1 cellular context compared by ENCODE assay signal in the genomic region with DNA sequence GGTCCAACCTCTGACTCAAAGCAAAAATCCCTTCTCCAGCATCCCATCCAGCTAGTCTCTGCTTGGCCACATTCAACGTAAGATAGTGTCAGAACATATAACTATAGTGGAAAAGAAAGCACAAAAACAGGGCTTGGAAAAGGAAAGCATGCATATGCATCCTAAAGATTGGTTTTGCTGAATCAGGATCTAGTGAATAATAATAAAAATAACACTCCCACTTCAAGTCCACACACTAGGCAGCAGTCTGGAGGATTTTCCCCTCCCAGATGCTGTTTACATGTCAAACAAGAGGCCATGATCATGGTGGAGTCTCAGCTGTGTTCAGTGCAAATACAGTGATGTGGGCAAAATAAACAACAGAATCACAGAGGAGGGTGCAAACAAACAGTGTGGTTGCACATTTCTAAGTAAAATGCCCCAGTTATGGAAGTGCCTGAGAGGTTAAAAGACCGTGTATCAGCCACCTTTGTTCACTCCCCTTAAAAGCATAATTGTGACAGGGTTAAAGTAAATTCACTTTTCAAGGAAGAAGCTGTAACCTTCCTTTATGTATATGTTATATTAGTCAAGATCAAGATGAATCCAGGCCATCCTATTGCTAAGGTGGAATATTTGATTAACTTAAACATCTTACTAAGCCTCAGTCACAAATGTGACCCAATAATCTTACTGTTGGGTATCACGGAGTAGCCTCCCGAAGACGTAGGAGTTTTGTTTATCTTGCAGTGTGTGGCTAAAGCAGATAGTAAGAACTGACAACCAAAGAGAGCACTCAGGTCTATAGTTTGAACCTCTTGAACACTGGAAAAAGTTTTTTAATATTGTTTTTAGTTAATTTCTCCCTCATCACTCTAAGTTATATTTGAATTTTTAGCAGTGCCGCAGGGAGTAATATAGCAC.
TF ChIP-seq lines count a peak whose summit lies in the region.

No MANE protein-coding gene starts in this region.

TF ChIP-seq in A549, 52 proteins besides CTCF, POLR2A, EP300 and RAD21 (continued from another document):
- TF ChIP-seq, protein P1, sequence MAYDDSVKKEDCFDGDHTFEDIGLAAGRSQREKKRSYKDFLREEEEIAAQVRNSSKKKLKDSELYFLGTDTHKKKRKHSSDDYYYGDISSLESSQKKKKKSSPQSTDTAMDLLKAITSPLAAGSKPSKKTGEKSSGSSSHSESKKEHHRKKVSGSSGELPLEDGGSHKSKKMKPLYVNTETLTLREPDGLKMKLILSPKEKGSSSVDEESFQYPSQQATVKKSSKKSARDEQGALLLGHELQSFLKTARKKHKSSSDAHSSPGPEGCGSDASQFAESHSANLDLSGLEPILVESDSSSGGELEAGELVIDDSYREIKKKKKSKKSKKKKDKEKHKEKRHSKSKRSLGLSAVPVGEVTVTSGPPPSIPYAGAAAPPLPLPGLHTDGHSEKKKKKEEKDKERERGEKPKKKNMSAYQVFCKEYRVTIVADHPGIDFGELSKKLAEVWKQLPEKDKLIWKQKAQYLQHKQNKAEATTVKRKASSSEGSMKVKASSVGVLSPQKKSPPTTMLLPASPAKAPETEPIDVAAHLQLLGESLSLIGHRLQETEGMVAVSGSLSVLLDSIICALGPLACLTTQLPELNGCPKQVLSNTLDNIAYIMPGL (CRISPR knock-in tag; IDR thresholded peaks at IDR 0.05; ENCODE audit: borderline replicate concordance), result no peak
- TF ChIP-seq CBX8 (IDR thresholded peaks at IDR 0.05) (no peak), SMC3 (IDR thresholded peaks at IDR 0.05) (0 out of 3 replicates have a peak, but pooled peaks have one; percentile 8), ZC3H11A (IDR thresholded peaks at IDR 0.05) (no peak), RFX5 (IDR thresholded peaks at IDR 0.05) (no peak), JUN (IDR thresholded peaks at IDR 0.05) (0 out of 5 replicates have a peak, but pooled peaks of 1 of the 2 experiments have one; percentile 25), MAFK (IDR thresholded peaks at IDR 0.05; ENCODE audit: partially characterized antibody) (peak; percentile 60)
